Comparison of ENCODE assay signal across 8 cellular contexts in genomic region chr12:26524862-26525465, GRCh38.
DNase-seq lines count a peak whose midpoint lies in the region; ATAC-seq and TF ChIP-seq lines count a peak whose summit lies in the region.

No MANE protein-coding gene starts in this region.

- H3K4me2 ChIP-seq in fibroblast of lung (ENCODE audit: extremely low read depth, insufficient read depth, low read length) = no peak overlapping the region

- peaks cover 7% of the 10 kb centered on the region for H3K4me1 Mint-ChIP-seq in activated CD4-positive, alpha-beta memory T cell treated with anti-CD3 and anti-CD28 coated beads for 36 hours (ENCODE audit: low read depth)
- H3K4me1 Mint-ChIP-seq in activated CD4-positive, alpha-beta memory T cell treated with anti-CD3 and anti-CD28 coated beads, Interleukin-2, amount 10 ng/mL, durations not matched to agents 7 days and 5 days = peaks cover 11% of the 10 kb centered on the region

- POLR2A ChIA-PET in activated CD4-positive, alpha-beta memory T cell treated with anti-CD3 and anti-CD28 coated beads for 36 hours (lab: Charles Lee) = no interaction called here
- POLR2A ChIA-PET in activated CD4-positive, alpha-beta memory T cell treated with anti-CD3 and anti-CD28 coated beads, Interleukin-2, amount 10 ng/mL, durations not matched to agents 7 days and 5 days (lab: Charles Lee) = no interaction called here

- no peaks in the 10 kb centered on the region for H3K27me3 Mint-ChIP-seq in activated CD4-positive, alpha-beta memory T cell treated with anti-CD3 and anti-CD28 coated beads for 36 hours
- no peaks in the 10 kb centered on the region for H3K27me3 Mint-ChIP-seq in activated CD4-positive, alpha-beta memory T cell treated with anti-CD3 and anti-CD28 coated beads, Interleukin-2, amount 10 ng/mL, durations not matched to agents 7 days and 5 days

- H2AFZ ChIP-seq in fibroblast of lung (ENCODE audit: low read length) = no peak overlapping the region

- TF ChIP-seq CTCF in fibroblast of lung (conservative IDR thresholded peaks at IDR 0.05 in 1 of 2, IDR thresholded peaks at IDR 0.05 in 1 of 2; ENCODE audit: low read depth in 1 of 2, low read length in 2 of 2) = peak; percentile 54 to 76

- H3K4me3 Mint-ChIP-seq in activated CD4-positive, alpha-beta memory T cell treated with anti-CD3 and anti-CD28 coated beads for 36 hours = no peak overlapping the region
- H3K4me3 Mint-ChIP-seq in activated CD4-positive, alpha-beta memory T cell treated with anti-CD3 and anti-CD28 coated beads, Interleukin-2, amount 10 ng/mL, durations not matched to agents 7 days and 5 days = no peak overlapping the region

- peaks cover 37% of the 10 kb centered on the region for H3K36me3 Mint-ChIP-seq in activated CD4-positive, alpha-beta memory T cell treated with anti-CD3 and anti-CD28 coated beads for 36 hours
- H3K36me3 Mint-ChIP-seq in activated CD4-positive, alpha-beta memory T cell treated with anti-CD3 and anti-CD28 coated beads, Interleukin-2, amount 10 ng/mL, durations not matched to agents 7 days and 5 days (ENCODE audit: low read depth) = peaks cover 13% of the 10 kb centered on the region

- H3K27ac Mint-ChIP-seq in activated CD4-positive, alpha-beta memory T cell treated with anti-CD3 and anti-CD28 coated beads for 36 hours = no peak overlapping the region
- no peak overlapping the region for H3K27ac Mint-ChIP-seq in activated CD4-positive, alpha-beta memory T cell treated with anti-CD3 and anti-CD28 coated beads, Interleukin-2, amount 10 ng/mL, durations not matched to agents 7 days and 5 days

- CTCF ChIA-PET in activated CD4-positive, alpha-beta memory T cell treated with anti-CD3 and anti-CD28 coated beads for 36 hours (lab: Charles Lee) = interaction anchor here (0.7 to 1.7 kb wide), 6 partner anchors 11 to 428 kb away, joined by 3 to 8 read pairs (median 4); no protein-coding TSS in a partner anchor
- CTCF ChIA-PET in activated CD4-positive, alpha-beta memory T cell treated with anti-CD3 and anti-CD28 coated beads, Interleukin-2, amount 10 ng/mL, durations not matched to agents 7 days and 5 days (lab: Charles Lee) = interaction anchor here (0.9 to 2.8 kb wide), 3 partner anchors 12 to 427 kb away, joined by 4 to 14 read pairs (median 6); no protein-coding TSS in a partner anchor

- peaks cover 28% of the 10 kb centered on the region for H3K9me3 Mint-ChIP-seq in activated CD4-positive, alpha-beta memory T cell treated with anti-CD3 and anti-CD28 coated beads for 36 hours
- peaks cover 12% of the 10 kb centered on the region for H3K9me3 Mint-ChIP-seq in activated CD4-positive, alpha-beta memory T cell treated with anti-CD3 and anti-CD28 coated beads, Interleukin-2, amount 10 ng/mL, durations not matched to agents 7 days and 5 days

- H3K27me3 ChIP-seq in fibroblast of lung (ENCODE audit: control insufficient read depth, insufficient read depth, low read length) = no peaks in the 10 kb centered on the region

- no peaks in the 10 kb centered on the region for H3K4me1 ChIP-seq in fibroblast of lung (ENCODE audit: control insufficient read depth, extremely low read depth, insufficient read depth, low read length)

- no peak overlapping the region for H3K4me3 ChIP-seq in fibroblast of lung (replicated peaks in 1 of 4; ENCODE audit: control extremely low read depth in 1 of 4, insufficient read depth in 1 of 4, low read depth in 3 of 4, low read length in 4 of 4)

- H3K9me3 ChIP-seq in fibroblast of lung (ENCODE audit: control insufficient read depth, insufficient read depth, low read depth, low read length) = no peaks in the 10 kb centered on the region

- H3K9ac ChIP-seq in fibroblast of lung (ENCODE audit: insufficient read depth, low read length) = no peak overlapping the region

- H3K27ac ChIP-seq in fibroblast of lung (ENCODE audit: insufficient read depth, low read length) = no peak overlapping the region

- no peaks in the 10 kb centered on the region for H3K36me3 ChIP-seq in fibroblast of lung (ENCODE audit: control insufficient read depth, insufficient read depth, low read length)

- ATAC-seq in HG03342 (IDR thresholded peaks at IDR 0.05; ENCODE audit: unreplicated experiment) = no peak

- intact Hi-C loops in activated CD4-positive, alpha-beta memory T cell treated with anti-CD3 and anti-CD28 coated beads for 36 hours (cut with micrococcal nuclease) = loop anchor here (2.0 to 10.0 kb wide), 3 partner anchors 90 to 428 kb away; no protein-coding TSS in a partner anchor

- DNase-seq in activated CD4-positive, alpha-beta memory T cell treated with anti-CD3 and anti-CD28 coated beads for 36 hours = peak; percentile 16
- no peak for DNase-seq in activated CD4-positive, alpha-beta memory T cell treated with anti-CD3 and anti-CD28 coated beads, Interleukin-2, amount 10 ng/mL, durations not matched to agents 7 days and 5 days
- DNase-seq in OCI-M1 (lab: John Stamatoyannopoulos, UW) (peak; percentile 63), fibroblast of lung (ENCODE audit: low read depth in 2 of 2) (peak; percentile 23 to 42), AG20443 (ENCODE audit: low spot score) (no peak)
- DNase-seq in stimulated activated CD4-positive, alpha-beta T cell treated with anti-CD3 and anti-CD28 coated beads, Interleukin-4, amount 100 ng/mL, for 48 hours (ENCODE audit: low read depth in 2 of 2) = peak; percentile 8 to 11
- no peak for DNase-seq in effector CD4-positive, alpha-beta T cell

- no peaks in the 10 kb centered on the region for H3K79me2 ChIP-seq in fibroblast of lung (ENCODE audit: control insufficient read depth, insufficient read depth, low read length)

- H4K20me1 ChIP-seq in fibroblast of lung (ENCODE audit: control insufficient read depth, extremely low read depth, insufficient read depth, low read length) = no peaks in the 10 kb centered on the region

Comparison
In these comparisons a context has a peak if more than half of its experiments do, and no peak if none do; other contexts are left out.
1. DNase-seq: peak in activated CD4-positive, alpha-beta memory T cell treated with anti-CD3 and anti-CD28 coated beads for 36 hours (single experiment), OCI-M1 (single experiment), fibroblast of lung (2 of 2) and stimulated activated CD4-positive, alpha-beta T cell treated with anti-CD3 and anti-CD28 coated beads, Interleukin-4, amount 100 ng/mL, for 48 hours (2 of 2); none in activated CD4-positive, alpha-beta memory T cell treated with anti-CD3 and anti-CD28 coated beads, Interleukin-2, amount 10 ng/mL, durations not matched to agents 7 days and 5 days (single experiment), AG20443 (single experiment) and effector CD4-positive, alpha-beta T cell (single experiment).